In the genomic region with DNA sequence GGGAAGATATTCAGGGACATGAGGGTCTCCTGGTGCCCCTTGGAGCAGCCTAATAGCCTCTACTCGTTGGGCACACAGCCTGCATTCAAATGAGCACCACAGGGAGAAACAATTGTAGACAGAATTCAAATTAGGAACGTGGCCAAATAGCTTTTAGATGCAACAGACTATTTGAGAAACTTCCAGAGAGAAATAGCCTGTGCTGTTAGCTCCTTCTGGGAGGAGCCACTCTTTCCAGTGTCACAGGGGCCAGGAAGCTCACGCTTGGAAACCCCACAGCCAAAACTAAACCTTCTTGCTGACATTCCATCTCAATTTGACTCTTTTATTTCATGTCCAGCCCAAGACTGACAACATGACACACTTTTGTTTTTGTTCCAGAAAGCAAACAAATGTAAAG, we compare ENCODE assay signal across 14 cellular contexts.
DNase-seq lines count a peak whose midpoint lies in the region; ATAC-seq and TF ChIP-seq lines count a peak whose summit lies in the region.
"Had no signal": no experiment of that assay in that cellular context is flagged by ENCODE, and none has a peak within 500 bp of the region (broad histone marks: within the 10 kb centered on the region; RNA-seq: fewer than 3 reads in every experiment).

No MANE protein-coding gene starts in this region.

- H2AFZ ChIP-seq in GM23338: no peak overlapping the region

- ATAC-seq in GM23338: peak; percentile 34
- no peak for ATAC-seq in lower lobe of right lung
- ATAC-seq in HG03159 (IDR thresholded peaks at IDR 0.05; ENCODE audit: unreplicated experiment): no peak
- ATAC-seq: esophagus mucosa; left colon; natural killer cell treated with Interleukin-12 subunit alpha and Interleukin-12 subunit beta and Interleukin-15 and Interleukin-18, amount 100 ng/mL, for 72 hours had no signal

- H3K9me3 Mint-ChIP-seq in GM23338: no peaks in the 10 kb centered on the region
- no peaks in the 10 kb centered on the region for H3K9me3 Mint-ChIP-seq in endodermal cell
- H3K9me3 Mint-ChIP-seq: activated CD4-positive, alpha-beta T cell treated with anti-CD3 and anti-CD28 coated beads, Interleukin-2, amount 10 ng/mL, durations not matched to agents 24 days and 14 days; natural killer cell treated with Interleukin-12 subunit alpha and Interleukin-12 subunit beta and Interleukin-15 and Interleukin-18, amount 100 ng/mL, for 72 hours had no signal

- TF ChIP-seq CTCF in GM23338 (conservative IDR thresholded peaks at IDR 0.05; ENCODE audit: low read depth in 2 of 2) (no peak), endodermal cell (conservative IDR thresholded peaks at IDR 0.05) (no peak), lower lobe of right lung (IDR thresholded peaks at IDR 0.05) (no peak)

- H3K79me2 ChIP-seq in GM23338 (replicated peaks; ENCODE audit: insufficient read depth): no peaks in the 10 kb centered on the region

- H3K4me1 Mint-ChIP-seq in GM23338 (peaks cover 14% of the 10 kb centered on the region), endodermal cell (no peaks in the 10 kb centered on the region)
- H3K4me1 Mint-ChIP-seq: activated CD4-positive, alpha-beta T cell treated with anti-CD3 and anti-CD28 coated beads, Interleukin-2, amount 10 ng/mL, durations not matched to agents 24 days and 14 days had no signal

- no peaks in the 10 kb centered on the region for H4K20me1 ChIP-seq in GM23338 (replicated peaks; ENCODE audit: insufficient read depth)

- H3K27ac Mint-ChIP-seq in GM23338 (no peak overlapping the region), endodermal cell (no peak overlapping the region)
- H3K27ac Mint-ChIP-seq: activated CD4-positive, alpha-beta T cell treated with anti-CD3 and anti-CD28 coated beads, Interleukin-2, amount 10 ng/mL, durations not matched to agents 24 days and 14 days; natural killer cell treated with Interleukin-12 subunit alpha and Interleukin-12 subunit beta and Interleukin-15 and Interleukin-18, amount 100 ng/mL, for 72 hours had no signal

- H3K36me3 Mint-ChIP-seq in GM23338 (ENCODE audit: low read depth) (no peaks in the 10 kb centered on the region), endodermal cell (ENCODE audit: low read depth) (no peaks in the 10 kb centered on the region)
- H3K36me3 Mint-ChIP-seq: natural killer cell treated with Interleukin-12 subunit alpha and Interleukin-12 subunit beta and Interleukin-15 and Interleukin-18, amount 100 ng/mL, for 72 hours had no signal

- H3F3A ChIP-seq in GM23338 (replicated peaks; ENCODE audit: low read depth): no peaks in the 10 kb centered on the region

- H3K27me3 Mint-ChIP-seq in GM23338 (ENCODE audit: insufficient read depth, low read depth, poor library complexity) (peaks cover 6% of the 10 kb centered on the region), endodermal cell (ENCODE audit: insufficient read depth) (no peaks in the 10 kb centered on the region)

- H3K9me3 ChIP-seq in endodermal cell (ENCODE audit: control insufficient read depth, low read length): no peaks in the 10 kb centered on the region
- H3K9me3 ChIP-seq in lower lobe of right lung: no peaks in the 10 kb centered on the region
- H3K9me3 ChIP-seq in subcutaneous abdominal adipose tissue (ENCODE audit: control insufficient read depth in 5 of 5, low read length in 5 of 5): no peaks in the 10 kb centered on the region
- H3K9me3 ChIP-seq in HAP-1: no peaks in the 10 kb centered on the region

- intact Hi-C loops in lower lobe of right lung (cut with DNase I): no loop called here

- in situ Hi-C loops in HAP-1 (cut with MboI; ENCODE audit: low sequenced_read_pairs): no loop called here

- no peaks in the 10 kb centered on the region for H3K27me3 ChIP-seq in GM23338 (ENCODE audit: insufficient read depth)
- no peaks in the 10 kb centered on the region for H3K27me3 ChIP-seq in endodermal cell (ENCODE audit: control insufficient read depth, insufficient read depth, low read length, poor library complexity, severe bottlenecking)
- H3K27me3 ChIP-seq in lower lobe of right lung (ENCODE audit: low read depth): no peaks in the 10 kb centered on the region
- H3K27me3 ChIP-seq in subcutaneous abdominal adipose tissue (ENCODE audit: control insufficient read depth in 5 of 5, insufficient read depth in 4 of 5, low read length in 5 of 5): no peaks in the 10 kb centered on the region
- H3K27me3 ChIP-seq in HAP-1 (ENCODE audit: low read depth): no peaks in the 10 kb centered on the region

- H3K4me3 ChIP-seq in GM23338: no peak overlapping the region
- no peak overlapping the region for H3K4me3 ChIP-seq in endodermal cell (ENCODE audit: low read length)
- H3K4me3 ChIP-seq in lower lobe of right lung: no peak overlapping the region
- H3K4me3 ChIP-seq in subcutaneous abdominal adipose tissue (ENCODE audit: low read depth in 1 of 5, low read length in 5 of 5): no peak overlapping the region
- H3K4me3 ChIP-seq in HAP-1: no peak overlapping the region

- H3K27ac ChIP-seq in GM23338 (ENCODE audit: low read depth) (no peak overlapping the region), endodermal cell (ENCODE audit: low read depth, low read length) (peak overlapping the region; percentile 29), lower lobe of right lung (peak overlapping the region; percentile 18), subcutaneous abdominal adipose tissue (ENCODE audit: low read depth, low read length) (peak overlapping the region; percentile 38)

- no peak overlapping the region for H3K4me3 Mint-ChIP-seq in GM23338
- no peak overlapping the region for H3K4me3 Mint-ChIP-seq in endodermal cell
- H3K4me3 Mint-ChIP-seq: activated CD4-positive, alpha-beta T cell treated with anti-CD3 and anti-CD28 coated beads, Interleukin-2, amount 10 ng/mL, durations not matched to agents 24 days and 14 days; natural killer cell treated with Interleukin-12 subunit alpha and Interleukin-12 subunit beta and Interleukin-15 and Interleukin-18, amount 100 ng/mL, for 72 hours had no signal

- H3K4me1 ChIP-seq in GM23338 (ENCODE audit: insufficient read depth) (peaks cover 3% of the 10 kb centered on the region; the same call in 1 of the 2 replicates), endodermal cell (ENCODE audit: control insufficient read depth, insufficient read depth, low read length) (no peaks in the 10 kb centered on the region), lower lobe of right lung (peaks cover 16% of the 10 kb centered on the region), subcutaneous abdominal adipose tissue (ENCODE audit: control insufficient read depth in 5 of 5, insufficient read depth in 5 of 5, low read length in 5 of 5) (peaks cover 0 to 18% (median 9%) of the 10 kb centered on the region in 5 donors), HAP-1 (no peaks in the 10 kb centered on the region)

- 66 to 76% methylated on average over 3 of the region's 3 CpGs for WGBS in endodermal cell (ENCODE audit: insufficient coverage in 1 of 2, insufficient read length in 1 of 2), 2 experiments

- DNase-seq in GM23338 (ENCODE audit: low spot score): no peak
- no peak for DNase-seq in endodermal cell
- DNase-seq in lower lobe of right lung: no peak
- no peak for DNase-seq in HAP-1 (ENCODE audit: low spot score in 2 of 2)
- no peak for DNase-seq in NOMO-1 treated with dmso at 0.1 percent for 144 hours (lab: John Stamatoyannopoulos, UW; ENCODE audit: unreplicated experiment)
- DNase-seq: activated CD4-positive, alpha-beta T cell treated with anti-CD3 and anti-CD28 coated beads, Interleukin-2, amount 10 ng/mL, durations not matched to agents 24 days and 14 days; activated naive CD4-positive, alpha-beta T cell; aorta; DMS 273 treated with DMSO at 0.1 percent for 48 hours; left colon had no signal

- no peaks in the 10 kb centered on the region for H3K9me2 ChIP-seq in GM23338 (ENCODE audit: insufficient read depth)

- H3K9ac ChIP-seq in endodermal cell (ENCODE audit: extremely low read depth, low read length, poor library complexity, severe bottlenecking) (no peak overlapping the region), subcutaneous abdominal adipose tissue (ENCODE audit: low read length in 5 of 5) (no peak overlapping the region)

- H3K4me2 ChIP-seq in GM23338: no peak overlapping the region

- H3K36me3 ChIP-seq in GM23338 (ENCODE audit: insufficient read depth) (no peaks in the 10 kb centered on the region), endodermal cell (ENCODE audit: control insufficient read depth, insufficient read depth, low read length) (no peaks in the 10 kb centered on the region), lower lobe of right lung (no peaks in the 10 kb centered on the region), subcutaneous abdominal adipose tissue (ENCODE audit: control insufficient read depth in 5 of 5, insufficient read depth in 5 of 5, low read length in 5 of 5) (no peaks in the 10 kb centered on the region), HAP-1 (replicated peaks) (no peaks in the 10 kb centered on the region)

TF ChIP-seq in GM23338, 12 proteins besides CTCF, POLR2A, EP300 and RAD21 (continues in another document):
- TF ChIP-seq POLR2AphosphoS5 (IDR thresholded peaks at IDR 0.05; ENCODE audit: low read depth): no peak
